33 cellular contexts compared by ENCODE assay signal in the genomic region with DNA sequence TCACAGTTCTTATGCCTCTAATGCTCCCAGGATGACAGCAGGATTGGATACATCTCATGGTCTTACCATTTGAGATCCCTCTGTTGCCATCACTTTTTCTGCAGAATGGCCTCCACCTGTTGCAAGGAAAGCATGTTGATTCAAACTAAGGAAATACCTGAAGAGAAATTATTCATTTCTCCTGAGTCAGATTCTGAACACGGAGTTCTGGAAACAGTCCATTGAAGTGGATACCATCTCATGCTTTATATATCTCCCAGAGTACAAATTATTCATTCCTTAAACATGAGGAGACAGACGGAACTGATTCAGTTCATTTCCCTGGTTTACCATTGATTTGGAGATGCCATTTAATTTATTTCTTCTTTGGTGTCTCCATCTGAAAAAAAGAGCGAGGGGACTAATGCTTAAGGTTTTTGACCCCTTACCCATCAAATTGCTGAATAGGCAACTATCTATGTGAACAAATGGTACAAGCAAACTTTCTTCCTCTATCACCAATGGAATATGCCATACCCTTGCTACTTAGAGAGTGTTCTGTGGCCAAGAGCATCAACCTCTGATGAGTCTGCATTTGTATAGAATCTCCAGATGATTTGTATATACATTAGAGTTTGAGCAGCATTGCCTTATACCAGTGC.
"Had no signal": no experiment of that assay in that cellular context is flagged by ENCODE, and none has a peak within 500 bp of the region (broad histone marks: within the 10 kb centered on the region; RNA-seq: fewer than 3 reads in every experiment).

No MANE protein-coding gene starts in this region.

- H3K4me1 ChIP-seq: pancreas, prostate gland, sigmoid colon, thyroid gland, upper lobe of left lung, vagina had no signal

- H3K9me3 Mint-ChIP-seq: activated naive CD4-positive, alpha-beta T cell treated with anti-CD3 and anti-CD28 coated beads for 36 hours; activated naive CD8-positive, alpha-beta T cell treated with anti-CD3 and anti-CD28 coated beads for 36 hours; activated T-helper 1 cell treated with anti-CD3 and anti-CD28 coated beads, Interleukin-12 subunit alpha, Interleukin-12 subunit beta, Interleukin-2, Interleukin-4 antibody, amounts not matched to agents 30 ng/mL and 10 ng/mL and 1 ng/mL, durations not matched to agents 14 hours and 24 hours and 36 hours; dendritic cell treated with granulocyte-macrophage colony-stimulating factor and Interleukin-4, amounts not matched to agents 40 ng/mL and 50 ng/mL, for 4 days; stimulated activated effector memory CD8-positive, alpha-beta T cell treated with anti-CD3 and anti-CD28 coated beads, Interleukin-12 subunit alpha, Interleukin-12 subunit beta, amount 100 ng/mL, for 72 hours; stimulated activated naive CD8-positive, alpha-beta T cell treated with anti-CD3 and anti-CD28 coated beads, Interleukin-15, Interleukin-2, amounts not matched to agents 100 ng/mL and 50 ng/mL, for 24 hours had no signal

- H3K27me3 ChIP-seq: brain microvascular endothelial cell, gastrocnemius medialis, pancreas, sigmoid colon, thyroid gland, upper lobe of left lung, vagina had no signal

- H3K4me3 Mint-ChIP-seq: activated naive CD4-positive, alpha-beta T cell treated with anti-CD3 and anti-CD28 coated beads for 36 hours; activated naive CD8-positive, alpha-beta T cell treated with anti-CD3 and anti-CD28 coated beads for 36 hours; activated T-helper 1 cell treated with anti-CD3 and anti-CD28 coated beads, Interleukin-12 subunit alpha, Interleukin-12 subunit beta, Interleukin-2, Interleukin-4 antibody, amounts not matched to agents 30 ng/mL and 10 ng/mL and 1 ng/mL, durations not matched to agents 14 hours and 24 hours and 36 hours; dendritic cell treated with granulocyte-macrophage colony-stimulating factor and Interleukin-4, amounts not matched to agents 40 ng/mL and 50 ng/mL, for 4 days; mesothelial cell of epicardium; naive thymus-derived CD4-positive, alpha-beta T cell; stimulated activated effector memory CD8-positive, alpha-beta T cell treated with anti-CD3 and anti-CD28 coated beads, Interleukin-12 subunit alpha, Interleukin-12 subunit beta, amount 100 ng/mL, for 72 hours; stimulated activated naive CD8-positive, alpha-beta T cell treated with anti-CD3 and anti-CD28 coated beads, Interleukin-15, Interleukin-2, amounts not matched to agents 100 ng/mL and 50 ng/mL, for 24 hours had no signal

- H3K9me3 ChIP-seq: gastrocnemius medialis, pancreas, prostate gland, sigmoid colon, thyroid gland, upper lobe of left lung, vagina had no signal

- H3K27ac Mint-ChIP-seq: activated naive CD4-positive, alpha-beta T cell treated with anti-CD3 and anti-CD28 coated beads for 36 hours; activated naive CD8-positive, alpha-beta T cell treated with anti-CD3 and anti-CD28 coated beads for 36 hours; activated T-helper 1 cell treated with anti-CD3 and anti-CD28 coated beads, Interleukin-12 subunit alpha, Interleukin-12 subunit beta, Interleukin-2, Interleukin-4 antibody, amounts not matched to agents 30 ng/mL and 10 ng/mL and 1 ng/mL, durations not matched to agents 14 hours and 24 hours and 36 hours; dendritic cell treated with granulocyte-macrophage colony-stimulating factor and Interleukin-4, amounts not matched to agents 40 ng/mL and 50 ng/mL, for 4 days; mesothelial cell of epicardium; stimulated activated effector memory CD8-positive, alpha-beta T cell treated with anti-CD3 and anti-CD28 coated beads, Interleukin-12 subunit alpha, Interleukin-12 subunit beta, amount 100 ng/mL, for 72 hours; stimulated activated naive CD8-positive, alpha-beta T cell treated with anti-CD3 and anti-CD28 coated beads, Interleukin-15, Interleukin-2, amounts not matched to agents 100 ng/mL and 50 ng/mL, for 24 hours had no signal

- H3K27me3 Mint-ChIP-seq: activated naive CD8-positive, alpha-beta T cell treated with anti-CD3 and anti-CD28 coated beads for 36 hours; dendritic cell treated with granulocyte-macrophage colony-stimulating factor and Interleukin-4, amounts not matched to agents 40 ng/mL and 50 ng/mL, for 4 days; naive thymus-derived CD4-positive, alpha-beta T cell; stimulated activated naive CD8-positive, alpha-beta T cell treated with anti-CD3 and anti-CD28 coated beads, Interleukin-15, Interleukin-2, amounts not matched to agents 100 ng/mL and 50 ng/mL, for 24 hours had no signal

- H3K4me3 ChIP-seq: gastrocnemius medialis, pancreas, prostate gland, sigmoid colon, thyroid gland, upper lobe of left lung, vagina had no signal

- H3K4me1 Mint-ChIP-seq: mesothelial cell of epicardium had no signal

- FAIRE-seq: astrocyte, pancreas, small intestine, TTC549 had no signal

- H3K36me3 ChIP-seq: brain microvascular endothelial cell, gastrocnemius medialis, prostate gland had no signal

- H3K27ac ChIP-seq: brain microvascular endothelial cell, pancreas, prostate gland, sigmoid colon, thyroid gland, upper lobe of left lung, vagina, VCaP had no signal

- DNase-seq: activated CD4-positive, alpha-beta T cell treated with anti-CD3 and anti-CD28 coated beads for 48 hours; activated CD4-positive, alpha-beta T cell treated with anti-CD3 and anti-CD28 coated beads, Interleukin-2, amount 50 U/mL, for 48 hours; activated CD8-positive, alpha-beta memory T cell treated with anti-CD3 and anti-CD28 coated beads, Interleukin-2, amount 50 U/mL, for 4 hours; activated effector memory CD4-positive, alpha-beta T cell treated with anti-CD3 and anti-CD28 coated beads, Interleukin-2, amount 50 U/mL, for 16 hours; activated naive CD4-positive, alpha-beta T cell treated with anti-CD3 and anti-CD28 coated beads for 36 hours; activated naive CD8-positive, alpha-beta T cell treated with anti-CD3 and anti-CD28 coated beads for 36 hours; activated T-cell treated with anti-CD3 and anti-CD28 coated beads, Interleukin-2, amount 50 U/mL, for 1 hour; brain microvascular endothelial cell; caudate nucleus; effector CD4-positive, alpha-beta T cell; gastrocnemius medialis; glutamatergic neuron; islet precursor cell; left colon; naive thymus-derived CD4-positive, alpha-beta T cell; pancreas; retina; sigmoid colon; small intestine; stimulated activated CD4-positive, alpha-beta T cell treated with anti-CD3 and anti-CD28 coated beads, Interleukin-4, amount 100 ng/mL, for 24 hours; T-helper 9 cell; thyroid gland; upper lobe of left lung had no signal

- ATAC-seq: gastrocnemius medialis; left colon; naive thymus-derived CD4-positive, alpha-beta T cell; pancreas; stimulated activated effector memory CD8-positive, alpha-beta T cell treated with anti-CD3 and anti-CD28 coated beads, Interleukin-12 subunit alpha, Interleukin-12 subunit beta, amount 100 ng/mL, for 72 hours had no signal
